30 cellular contexts compared by ENCODE assay signal in genomic region chr2:190929919-190930318, GRCh38. TPM values are rescaled to one million over a fixed set of nuclear protein-coding genes. Genes with fewer than 3 reads are reported as not detected.
DNase-seq lines count a peak whose midpoint lies in the region; ATAC-seq and TF ChIP-seq lines count a peak whose summit lies in the region.
"Had no signal": no experiment of that assay in that cellular context is flagged by ENCODE, and none has a peak within 500 bp of the region (broad histone marks: within the 10 kb centered on the region; RNA-seq: fewer than 3 reads in every experiment).

No MANE protein-coding gene starts in this region.

- H3K27me3 Mint-ChIP-seq in activated T-cell treated with anti-CD3 and anti-CD28 coated beads, Interleukin-2, amount 50 U/mL, for 24 hours = no peaks in the 10 kb centered on the region
- no peaks in the 10 kb centered on the region for H3K27me3 Mint-ChIP-seq in activated naive CD8-positive, alpha-beta T cell treated with anti-CD3 and anti-CD28 coated beads for 36 hours
- H3K27me3 Mint-ChIP-seq: activated CD4-positive, alpha-beta memory T cell treated with anti-CD3 and anti-CD28 coated beads for 36 hours; activated naive CD4-positive, alpha-beta T cell treated with anti-CD3 and anti-CD28 coated beads, Interleukin-2, amount 50 U/mL, for 24 hours; stimulated activated naive B cell treated with anti-CD40 and anti-IgM and Interleukin-4, amounts not matched to agents 10 μg/mL and 1 μg/mL and 100 μg/mL, for 72 hours; type B pancreatic cell had no signal

- ATAC-seq in sciatic nerve = peak; percentile 20
- no peak for ATAC-seq in GM18519 (IDR thresholded peaks at IDR 0.05; ENCODE audit: low FRiP score, unreplicated experiment)
- ATAC-seq: left ventricle myocardium superior; Right ventricle myocardium inferior; stimulated activated naive B cell treated with anti-CD40 and anti-IgM and Interleukin-4, amounts not matched to agents 10 μg/mL and 1 μg/mL and 100 μg/mL, for 72 hours had no signal

- H3K36me3 Mint-ChIP-seq in activated T-cell treated with anti-CD3 and anti-CD28 coated beads, Interleukin-2, amount 50 U/mL, for 24 hours (ENCODE audit: low read depth) = peaks cover 84% of the 10 kb centered on the region
- peaks cover 34% of the 10 kb centered on the region for H3K36me3 Mint-ChIP-seq in activated naive CD8-positive, alpha-beta T cell treated with anti-CD3 and anti-CD28 coated beads for 36 hours

- H3K4me3 Mint-ChIP-seq in activated T-cell treated with anti-CD3 and anti-CD28 coated beads, Interleukin-2, amount 50 U/mL, for 24 hours = no peak overlapping the region
- no peak overlapping the region for H3K4me3 Mint-ChIP-seq in activated naive CD8-positive, alpha-beta T cell treated with anti-CD3 and anti-CD28 coated beads for 36 hours
- H3K4me3 Mint-ChIP-seq: activated CD4-positive, alpha-beta memory T cell treated with anti-CD3 and anti-CD28 coated beads for 36 hours; activated naive CD4-positive, alpha-beta T cell treated with anti-CD3 and anti-CD28 coated beads, Interleukin-2, amount 50 U/mL, for 24 hours; CD14-positive monocyte; stimulated activated naive B cell treated with anti-CD40 and anti-IgM and Interleukin-4, amounts not matched to agents 10 μg/mL and 1 μg/mL and 100 μg/mL, for 72 hours; T-helper 1 cell treated with Interleukin-12 subunit alpha and Interleukin-12 subunit beta and Interleukin-4 antibody, amounts not matched to agents 30 μg/mL and 1 μg/mL, for 36 hours; type B pancreatic cell had no signal

- TF ChIP-seq CTCF in kidney epithelial cell (IDR thresholded peaks at IDR 0.05; ENCODE audit: insufficient read depth, low read length, poor library complexity, severe bottlenecking) = no peak

- H3K4me3 ChIP-seq in kidney epithelial cell (ENCODE audit: low read depth, low read length) = no peak overlapping the region
- H3K4me3 ChIP-seq: ascending aorta, coronary artery, prostate gland had no signal

- H3K9me3 Mint-ChIP-seq in activated T-cell treated with anti-CD3 and anti-CD28 coated beads, Interleukin-2, amount 50 U/mL, for 24 hours = no peaks in the 10 kb centered on the region
- H3K9me3 Mint-ChIP-seq in activated naive CD8-positive, alpha-beta T cell treated with anti-CD3 and anti-CD28 coated beads for 36 hours = no peaks in the 10 kb centered on the region
- H3K9me3 Mint-ChIP-seq: activated CD4-positive, alpha-beta memory T cell treated with anti-CD3 and anti-CD28 coated beads for 36 hours; activated naive CD4-positive, alpha-beta T cell treated with anti-CD3 and anti-CD28 coated beads, Interleukin-2, amount 50 U/mL, for 24 hours; activated T-helper 2 cell treated with anti-CD3 and anti-CD28 coated beads, Interferon-gamma antibody, Interleukin-2, Interleukin-4, amounts not matched to agents 10 μg/mL and 5 μg/mL and 100 μg/mL, durations not matched to agents 14 hours and 24 hours and 36 hours; CD14-positive monocyte; stimulated activated naive B cell treated with anti-CD40 and anti-IgM and Interleukin-4, amounts not matched to agents 10 μg/mL and 1 μg/mL and 100 μg/mL, for 72 hours; T-helper 1 cell treated with Interleukin-12 subunit alpha and Interleukin-12 subunit beta and Interleukin-4 antibody, amounts not matched to agents 30 μg/mL and 1 μg/mL, for 36 hours; type B pancreatic cell had no signal

- no peaks in the 10 kb centered on the region for H3K27me3 ChIP-seq in kidney epithelial cell (ENCODE audit: control insufficient read depth, insufficient read depth, low read length)
- H3K27me3 ChIP-seq: ascending aorta had no signal

- intact Hi-C loops in sciatic nerve (cut with DNase I) = no loop called here

- H3K4me1 Mint-ChIP-seq in activated T-cell treated with anti-CD3 and anti-CD28 coated beads, Interleukin-2, amount 50 U/mL, for 24 hours (ENCODE audit: low read depth) = peaks cover 23% of the 10 kb centered on the region
- H3K4me1 Mint-ChIP-seq in activated naive CD8-positive, alpha-beta T cell treated with anti-CD3 and anti-CD28 coated beads for 36 hours = peaks cover 11% of the 10 kb centered on the region
- H3K4me1 Mint-ChIP-seq: CD14-positive monocyte had no signal

- H3K36me3 ChIP-seq in kidney epithelial cell (ENCODE audit: control insufficient read depth, insufficient read depth, low read length) = no peaks in the 10 kb centered on the region
- H3K36me3 ChIP-seq: prostate gland had no signal

- DNase-seq in activated T-cell treated with anti-CD3 and anti-CD28 coated beads, Interleukin-2, amount 50 U/mL, for 24 hours = no peak
- no peak for DNase-seq in activated T-cell treated with anti-CD3 and anti-CD28 coated beads, Interleukin-2, amount 50 U/mL, for 1 hour
- DNase-seq in activated naive CD8-positive, alpha-beta T cell treated with anti-CD3 and anti-CD28 coated beads for 36 hours = no peak
- peak; percentile 32 for DNase-seq in kidney epithelial cell (ENCODE audit: low read depth)
- DNase-seq in sciatic nerve (ENCODE audit: low spot score) = no peak
- no peak for DNase-seq in activated CD8-positive, alpha-beta memory T cell treated with anti-CD3 and anti-CD28 coated beads, Interleukin-2, amount 50 U/mL, for 4 hours
- DNase-seq in LoVo (ENCODE audit: low spot score) = no peak
- DNase-seq: 8988T; activated CD4-positive, alpha-beta memory T cell treated with anti-CD3 and anti-CD28 coated beads for 36 hours; activated CD4-positive, CD25-positive, alpha-beta regulatory T cell treated with anti-CD3 and anti-CD28 coated beads, Interleukin-2, amount 50 U/mL, for 72 hours; Calu3; effector memory CD4-positive, alpha-beta T cell; glutamatergic neuron; left ventricle myocardium superior; NCI-H1417; NCI-H2029; NCI-H526; SK-N-SH; stimulated activated CD4-positive, alpha-beta T cell treated with anti-CD3 and anti-CD28 coated beads, Interleukin-15, amount 100 ng/mL, for 24 hours; stimulated activated naive B cell treated with anti-CD40 and anti-IgM and Interleukin-4, amounts not matched to agents 10 μg/mL and 1 μg/mL and 100 μg/mL, for 72 hours had no signal

- H3K27ac Mint-ChIP-seq in activated T-cell treated with anti-CD3 and anti-CD28 coated beads, Interleukin-2, amount 50 U/mL, for 24 hours = peak overlapping the region; percentile 44
- H3K27ac Mint-ChIP-seq in activated naive CD8-positive, alpha-beta T cell treated with anti-CD3 and anti-CD28 coated beads for 36 hours = peak overlapping the region; percentile 42
- H3K27ac Mint-ChIP-seq: activated CD4-positive, alpha-beta memory T cell treated with anti-CD3 and anti-CD28 coated beads for 36 hours; activated T-helper 2 cell treated with anti-CD3 and anti-CD28 coated beads, Interferon-gamma antibody, Interleukin-2, Interleukin-4, amounts not matched to agents 10 μg/mL and 5 μg/mL and 100 μg/mL, durations not matched to agents 14 hours and 24 hours and 36 hours; stimulated activated naive B cell treated with anti-CD40 and anti-IgM and Interleukin-4, amounts not matched to agents 10 μg/mL and 1 μg/mL and 100 μg/mL, for 72 hours; T-helper 1 cell treated with Interleukin-12 subunit alpha and Interleukin-12 subunit beta and Interleukin-4 antibody, amounts not matched to agents 30 μg/mL and 1 μg/mL, for 36 hours; type B pancreatic cell had no signal

RNA-seq across cellular contexts. Expression of gene GLS, which starts 49.3 kb away (rescaled TPM):
- total RNA-seq in activated naive CD8-positive, alpha-beta T cell treated with anti-CD3 and anti-CD28 coated beads for 36 hours = 100 to 1,000 TPM; 192 to 201 TPM
- 84.7 and 85.0 TPM in 2 replicates for total RNA-seq in kidney epithelial cell
- 165 TPM for total RNA-seq in sciatic nerve
